Comparison of ENCODE assay signal across 26 cellular contexts in the genomic region with DNA sequence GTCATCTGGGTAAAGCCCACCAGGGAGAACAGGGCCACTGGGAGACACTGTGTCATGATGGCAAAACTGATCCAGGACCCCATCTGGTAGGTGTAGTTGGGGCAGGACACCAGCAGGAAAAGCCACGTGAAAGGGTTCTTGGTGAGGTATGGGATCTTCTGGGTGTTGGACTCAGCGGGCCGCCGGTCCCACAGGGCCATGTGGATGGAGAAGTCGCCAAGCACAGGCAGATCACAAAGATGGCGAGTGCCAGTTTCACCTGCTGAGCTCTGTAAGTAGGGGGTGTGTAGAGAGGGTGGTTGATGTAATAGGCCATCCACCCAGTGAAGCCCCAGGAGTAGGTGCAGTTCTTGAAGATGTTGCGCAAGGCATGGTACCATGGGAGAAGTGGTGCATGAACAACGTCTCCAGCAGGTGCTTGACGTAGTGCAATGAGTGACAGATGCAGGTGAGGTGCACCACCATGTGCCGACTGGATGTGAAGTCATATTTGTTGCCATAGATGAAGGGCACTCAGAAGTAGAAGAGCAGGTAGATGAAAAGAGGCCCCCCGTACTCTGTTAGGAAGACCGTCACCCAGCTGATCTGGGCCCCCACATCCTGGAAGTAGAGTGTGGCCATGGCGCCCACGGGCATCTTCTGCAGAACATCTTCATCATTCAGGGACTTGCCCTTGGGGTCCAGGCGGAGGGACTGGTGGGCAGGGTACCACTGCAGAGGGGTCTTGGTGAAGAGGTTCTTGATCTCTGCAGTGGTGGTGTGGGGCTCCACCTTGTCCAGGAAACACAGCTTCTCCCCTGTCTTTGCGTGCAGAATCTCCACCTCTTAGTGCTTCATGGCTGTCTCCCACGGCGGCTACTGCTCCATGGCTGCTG.
"Had no signal": no experiment of that assay in that cellular context is flagged by ENCODE, and none has a peak within 500 bp of the region (broad histone marks: within the 10 kb centered on the region; RNA-seq: fewer than 3 reads in every experiment).

No MANE protein-coding gene starts in this region.

- H3K27me3 Mint-ChIP-seq: effector memory CD8-positive, alpha-beta T cell; naive B cell; natural killer cell treated with Interleukin-12 subunit alpha and Interleukin-12 subunit beta and Interleukin-15 and Interleukin-18, amount 100 ng/mL, for 72 hours; stimulated activated naive B cell treated with anti-CD40 and anti-IgM and Interleukin-4, amounts not matched to agents 10 μg/mL and 1 μg/mL and 100 μg/mL, for 72 hours; stimulated activated naive CD8-positive, alpha-beta T cell treated with anti-CD3 and anti-CD28 coated beads, Interleukin-15, Interleukin-2, amounts not matched to agents 100 ng/mL and 50 ng/mL, for 24 hours had no signal

- H2AFZ ChIP-seq: hepatocyte, parathyroid adenoma had no signal

- H3K9ac ChIP-seq: parathyroid adenoma had no signal

- H3K9me3 ChIP-seq: prostate gland, uterus had no signal

- H3K27me3 ChIP-seq: heart left ventricle, hepatocyte, right atrium auricular region, sigmoid colon, tibial nerve, upper lobe of left lung, uterus had no signal

- ATAC-seq: effector memory CD8-positive, alpha-beta T cell; heart left ventricle; left ventricle myocardium superior; mucosa of descending colon; natural killer cell treated with Interleukin-12 subunit alpha and Interleukin-12 subunit beta and Interleukin-15 and Interleukin-18, amount 100 ng/mL, for 72 hours; stimulated activated naive B cell treated with anti-CD40 and anti-IgM and Interleukin-4, amounts not matched to agents 10 μg/mL and 1 μg/mL and 100 μg/mL, for 72 hours had no signal

- H3K4me2 ChIP-seq: hepatocyte had no signal

- FAIRE-seq: endometrium, frontal cortex, islet of Langerhans had no signal

- H3K4me1 Mint-ChIP-seq: mesothelial cell of epicardium; naive B cell; stimulated activated naive B cell treated with anti-CD40 and anti-IgM and Interleukin-4, amounts not matched to agents 10 μg/mL and 1 μg/mL and 100 μg/mL, for 72 hours had no signal

- H3K79me2 ChIP-seq: hepatocyte, parathyroid adenoma had no signal

- H3K4me3 ChIP-seq: heart left ventricle, hepatocyte, mucosa of descending colon, prostate gland, right atrium auricular region, sigmoid colon, thoracic aorta, tibial nerve, upper lobe of left lung, uterus had no signal

- H3K36me3 Mint-ChIP-seq: naive B cell; natural killer cell treated with Interleukin-12 subunit alpha and Interleukin-12 subunit beta and Interleukin-15 and Interleukin-18, amount 100 ng/mL, for 72 hours; stimulated activated naive B cell treated with anti-CD40 and anti-IgM and Interleukin-4, amounts not matched to agents 10 μg/mL and 1 μg/mL and 100 μg/mL, for 72 hours had no signal

- H3K27ac ChIP-seq: heart left ventricle, hepatocyte, parathyroid adenoma, prostate gland, right atrium auricular region, sigmoid colon, thoracic aorta, tibial nerve, upper lobe of left lung, uterus had no signal

- H3K4me1 ChIP-seq: parathyroid adenoma, prostate gland, right atrium auricular region, sigmoid colon, upper lobe of left lung, uterus had no signal

- H3K27ac Mint-ChIP-seq: effector memory CD8-positive, alpha-beta T cell; mesothelial cell of epicardium; natural killer cell treated with Interleukin-12 subunit alpha and Interleukin-12 subunit beta and Interleukin-15 and Interleukin-18, amount 100 ng/mL, for 72 hours; stimulated activated naive B cell treated with anti-CD40 and anti-IgM and Interleukin-4, amounts not matched to agents 10 μg/mL and 1 μg/mL and 100 μg/mL, for 72 hours; stimulated activated naive CD8-positive, alpha-beta T cell treated with anti-CD3 and anti-CD28 coated beads, Interleukin-15, Interleukin-2, amounts not matched to agents 100 ng/mL and 50 ng/mL, for 24 hours had no signal

- H3K4me3 Mint-ChIP-seq: effector memory CD8-positive, alpha-beta T cell; mesothelial cell of epicardium; natural killer cell treated with Interleukin-12 subunit alpha and Interleukin-12 subunit beta and Interleukin-15 and Interleukin-18, amount 100 ng/mL, for 72 hours; neural crest cell; stimulated activated naive B cell treated with anti-CD40 and anti-IgM and Interleukin-4, amounts not matched to agents 10 μg/mL and 1 μg/mL and 100 μg/mL, for 72 hours; stimulated activated naive CD8-positive, alpha-beta T cell treated with anti-CD3 and anti-CD28 coated beads, Interleukin-15, Interleukin-2, amounts not matched to agents 100 ng/mL and 50 ng/mL, for 24 hours had no signal

- H3K36me3 ChIP-seq: heart left ventricle, prostate gland, right atrium auricular region, sigmoid colon, thoracic aorta, tibial nerve, upper lobe of left lung, uterus had no signal

- DNase-seq: cerebellar nuclear complex; cortex of kidney; effector memory CD8-positive, alpha-beta T cell; heart left ventricle; left ventricle myocardium superior; mesenchymal stem cell; mucosa of descending colon; naive B cell; sigmoid colon; stimulated activated CD4-positive, alpha-beta T cell treated with anti-CD3 and anti-CD28 coated beads, Interleukin-4, amount 100 ng/mL, for 4 hours; stimulated activated naive B cell treated with anti-CD40 and anti-IgM and Interleukin-4, amounts not matched to agents 10 μg/mL and 1 μg/mL and 100 μg/mL, for 72 hours; uterus had no signal
